In the genomic region with DNA sequence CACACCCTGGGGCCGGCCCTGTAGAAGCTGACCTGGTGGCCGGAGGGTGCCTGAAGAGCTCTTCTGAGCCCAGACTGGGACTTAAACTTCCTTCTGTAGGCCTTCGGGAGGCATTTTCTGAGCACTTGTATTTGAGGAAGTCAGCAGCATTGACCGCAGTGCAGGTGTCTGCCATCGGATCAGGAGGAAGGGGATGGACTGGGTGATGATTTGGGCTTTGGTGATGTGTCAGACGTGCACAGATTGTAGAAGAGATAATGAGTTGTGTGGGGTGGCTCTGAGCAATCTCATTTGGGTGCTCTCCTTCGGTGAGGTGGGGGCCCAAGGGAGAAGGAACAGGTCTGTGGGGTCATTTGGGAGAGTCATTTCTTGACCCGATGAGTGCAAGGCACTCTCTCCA, we compare ENCODE assay signal across 27 cellular contexts.
DNase-seq lines count a peak whose midpoint lies in the region; ATAC-seq and TF ChIP-seq lines count a peak whose summit lies in the region.
"Had no signal": no experiment of that assay in that cellular context is flagged by ENCODE, and none has a peak within 500 bp of the region (broad histone marks: within the 10 kb centered on the region; RNA-seq: fewer than 3 reads in every experiment).

No MANE protein-coding gene starts in this region.

- no peak for DNase-seq in activated T-cell treated with anti-CD3 and anti-CD28 coated beads, Interleukin-2, amount 50 U/mL, for 4 hours
- no peak for DNase-seq in activated T-cell treated with anti-CD3 and anti-CD28 coated beads for 4 hours
- DNase-seq in activated T-cell treated with anti-CD3 and anti-CD28 coated beads, Interleukin-2, amount 50 U/mL, for 48 hours = peak; percentile 27 to 32
- DNase-seq in glutamatergic neuron = no peak
- no peak for DNase-seq in stimulated activated effector memory CD8-positive, alpha-beta T cell treated with anti-CD3 and anti-CD28 coated beads, Interleukin-12 subunit alpha, Interleukin-12 subunit beta, amount 100 ng/mL, for 72 hours (ENCODE audit: low spot score in 2 of 2)
- DNase-seq in NCI-H69 (lab: John Stamatoyannopoulos, UW) = no peak
- no peak for DNase-seq in stimulated activated CD4-positive, alpha-beta T cell treated with anti-CD3 and anti-CD28 coated beads, Interleukin-4, amount 100 ng/mL, for 4 hours
- DNase-seq: activated CD4-positive, alpha-beta memory T cell treated with anti-CD3 and anti-CD28 coated beads, Interleukin-2, amount 10 ng/mL, durations not matched to agents 7 days and 5 days; activated naive CD4-positive, alpha-beta T cell treated with anti-CD3 and anti-CD28 coated beads, Interleukin-2, amount 10 ng/mL, durations not matched to agents 7 days and 5 days; Caco-2; caudate nucleus; DMS79; endodermal cell; esophagus squamous epithelium; hippocampal formation; mesenchymal stem cell; NCI-H1048; NCI-H187; NCI-H2171 treated with DMSO at 0.1 percent for 48 hours; NCI-H524; nucleus accumbens; Right ventricle myocardium superior; stimulated activated CD4-positive, alpha-beta T cell treated with anti-CD3 and anti-CD28 coated beads, Interleukin-15, amount 100 ng/mL, for 24 hours; T1000; transverse colon had no signal

- no peak overlapping the region for H3K4me3 Mint-ChIP-seq in activated T-cell treated with anti-CD3 and anti-CD28 coated beads, Interleukin-2, amount 50 U/mL, for 4 hours
- no peak overlapping the region for H3K4me3 Mint-ChIP-seq in glutamatergic neuron (ENCODE audit: unreplicated experiment)
- H3K4me3 Mint-ChIP-seq in stimulated activated effector memory CD8-positive, alpha-beta T cell treated with anti-CD3 and anti-CD28 coated beads, Interleukin-12 subunit alpha, Interleukin-12 subunit beta, amount 100 ng/mL, for 72 hours = peak overlapping the region; percentile 7
- H3K4me3 Mint-ChIP-seq: activated CD4-positive, alpha-beta memory T cell treated with anti-CD3 and anti-CD28 coated beads, Interleukin-2, amount 10 ng/mL, durations not matched to agents 7 days and 5 days; activated naive CD4-positive, alpha-beta T cell treated with anti-CD3 and anti-CD28 coated beads, Interleukin-2, amount 10 ng/mL, durations not matched to agents 7 days and 5 days; dendritic cell treated with granulocyte-macrophage colony-stimulating factor and Interleukin-4, amounts not matched to agents 40 ng/mL and 50 ng/mL, for 4 days; endodermal cell had no signal

- no peaks in the 10 kb centered on the region for H3K27me3 Mint-ChIP-seq in activated T-cell treated with anti-CD3 and anti-CD28 coated beads, Interleukin-2, amount 50 U/mL, for 4 hours (ENCODE audit: low read depth)
- peaks cover 11% of the 10 kb centered on the region for H3K27me3 Mint-ChIP-seq in glutamatergic neuron (ENCODE audit: unreplicated experiment)
- H3K27me3 Mint-ChIP-seq: activated CD4-positive, alpha-beta memory T cell treated with anti-CD3 and anti-CD28 coated beads, Interleukin-2, amount 10 ng/mL, durations not matched to agents 7 days and 5 days; activated naive CD4-positive, alpha-beta T cell treated with anti-CD3 and anti-CD28 coated beads, Interleukin-2, amount 10 ng/mL, durations not matched to agents 7 days and 5 days; dendritic cell treated with granulocyte-macrophage colony-stimulating factor and Interleukin-4, amounts not matched to agents 40 ng/mL and 50 ng/mL, for 4 days had no signal

- H3K4me1 Mint-ChIP-seq in activated T-cell treated with anti-CD3 and anti-CD28 coated beads, Interleukin-2, amount 50 U/mL, for 4 hours (ENCODE audit: low read depth) = peaks cover 68% of the 10 kb centered on the region
- peaks cover 21% of the 10 kb centered on the region for H3K4me1 Mint-ChIP-seq in glutamatergic neuron (ENCODE audit: low read depth, unreplicated experiment)
- peaks cover 49% of the 10 kb centered on the region for H3K4me1 Mint-ChIP-seq in stimulated activated effector memory CD8-positive, alpha-beta T cell treated with anti-CD3 and anti-CD28 coated beads, Interleukin-12 subunit alpha, Interleukin-12 subunit beta, amount 100 ng/mL, for 72 hours

- no peaks in the 10 kb centered on the region for H3K9me3 Mint-ChIP-seq in activated T-cell treated with anti-CD3 and anti-CD28 coated beads, Interleukin-2, amount 50 U/mL, for 4 hours
- H3K9me3 Mint-ChIP-seq in glutamatergic neuron (ENCODE audit: unreplicated experiment) = no peaks in the 10 kb centered on the region
- no peaks in the 10 kb centered on the region for H3K9me3 Mint-ChIP-seq in stimulated activated effector memory CD8-positive, alpha-beta T cell treated with anti-CD3 and anti-CD28 coated beads, Interleukin-12 subunit alpha, Interleukin-12 subunit beta, amount 100 ng/mL, for 72 hours
- H3K9me3 Mint-ChIP-seq: activated CD4-positive, alpha-beta memory T cell treated with anti-CD3 and anti-CD28 coated beads, Interleukin-2, amount 10 ng/mL, durations not matched to agents 7 days and 5 days; activated naive CD4-positive, alpha-beta T cell treated with anti-CD3 and anti-CD28 coated beads, Interleukin-2, amount 10 ng/mL, durations not matched to agents 7 days and 5 days; dendritic cell treated with granulocyte-macrophage colony-stimulating factor and Interleukin-4, amounts not matched to agents 40 ng/mL and 50 ng/mL, for 4 days; endodermal cell had no signal

- peak; percentile 15 to 25 for ATAC-seq in activated T-cell treated with anti-CD3 and anti-CD28 coated beads, Interleukin-2, amount 50 U/mL, for 4 hours
- ATAC-seq in stimulated activated effector memory CD8-positive, alpha-beta T cell treated with anti-CD3 and anti-CD28 coated beads, Interleukin-12 subunit alpha, Interleukin-12 subunit beta, amount 100 ng/mL, for 72 hours = peak; percentile 27
- no peak for ATAC-seq in HG03175 (IDR thresholded peaks at IDR 0.05; ENCODE audit: unreplicated experiment)

- peaks cover 9% of the 10 kb centered on the region for H3K36me3 Mint-ChIP-seq in activated T-cell treated with anti-CD3 and anti-CD28 coated beads, Interleukin-2, amount 50 U/mL, for 4 hours (ENCODE audit: insufficient read depth)
- H3K36me3 Mint-ChIP-seq in glutamatergic neuron (ENCODE audit: unreplicated experiment) = no peaks in the 10 kb centered on the region
- peaks cover 6% of the 10 kb centered on the region for H3K36me3 Mint-ChIP-seq in stimulated activated effector memory CD8-positive, alpha-beta T cell treated with anti-CD3 and anti-CD28 coated beads, Interleukin-12 subunit alpha, Interleukin-12 subunit beta, amount 100 ng/mL, for 72 hours

- TF ChIP-seq CTCF in glutamatergic neuron (IDR thresholded peaks at IDR 0.05; ENCODE audit: partially characterized antibody, unreplicated experiment) = no peak

- H3K27ac Mint-ChIP-seq in glutamatergic neuron (ENCODE audit: unreplicated experiment) = peak overlapping the region; percentile 35
- peak overlapping the region; percentile 70 for H3K27ac Mint-ChIP-seq in stimulated activated effector memory CD8-positive, alpha-beta T cell treated with anti-CD3 and anti-CD28 coated beads, Interleukin-12 subunit alpha, Interleukin-12 subunit beta, amount 100 ng/mL, for 72 hours
- H3K27ac Mint-ChIP-seq: activated CD4-positive, alpha-beta memory T cell treated with anti-CD3 and anti-CD28 coated beads, Interleukin-2, amount 10 ng/mL, durations not matched to agents 7 days and 5 days; activated naive CD4-positive, alpha-beta T cell treated with anti-CD3 and anti-CD28 coated beads, Interleukin-2, amount 10 ng/mL, durations not matched to agents 7 days and 5 days; dendritic cell treated with granulocyte-macrophage colony-stimulating factor and Interleukin-4, amounts not matched to agents 40 ng/mL and 50 ng/mL, for 4 days; endodermal cell had no signal

Comparison
In these comparisons a context has a peak if more than half of its experiments do, and no peak if none do; other contexts are left out.
1. DNase-seq: peak in activated T-cell treated with anti-CD3 and anti-CD28 coated beads, Interleukin-2, amount 50 U/mL, for 48 hours (2 of 2); none in activated T-cell treated with anti-CD3 and anti-CD28 coated beads, Interleukin-2, amount 50 U/mL, for 4 hours (single experiment), activated T-cell treated with anti-CD3 and anti-CD28 coated beads for 4 hours (single experiment), glutamatergic neuron (single experiment), stimulated activated effector memory CD8-positive, alpha-beta T cell treated with anti-CD3 and anti-CD28 coated beads, Interleukin-12 subunit alpha, Interleukin-12 subunit beta, amount 100 ng/mL, for 72 hours (0 of 2), NCI-H69 (single experiment) and stimulated activated CD4-positive, alpha-beta T cell treated with anti-CD3 and anti-CD28 coated beads, Interleukin-4, amount 100 ng/mL, for 4 hours (0 of 2).